17 cellular contexts compared by ENCODE assay signal in genomic region chr10:58164517-58164916, GRCh38.
DNase-seq lines count a peak whose midpoint lies in the region; ATAC-seq, FAIRE-seq and TF ChIP-seq lines count a peak whose summit lies in the region.
"Had no signal": no experiment of that assay in that cellular context is flagged by ENCODE, and none has a peak within 500 bp of the region (broad histone marks: within the 10 kb centered on the region; RNA-seq: fewer than 3 reads in every experiment).

No MANE protein-coding gene starts in this region.

- TF ChIP-seq CTCF in HepG2 (CRISPR knock-in tag; IDR thresholded peaks at IDR 0.05) (no peak), right lobe of liver (IDR thresholded peaks at IDR 0.05) (no peak), epithelial cell of esophagus (IDR thresholded peaks at IDR 0.05; ENCODE audit: insufficient read depth, low read depth, low read length, missing control alignments) (no peak), body of pancreas (IDR thresholded peaks at IDR 0.05) (no peak)

- H3K9me3 ChIP-seq in HepG2 (ENCODE audit: low read length) (no peaks in the 10 kb centered on the region), right lobe of liver (peaks cover 0 to 2% (median 0%) of the 10 kb centered on the region in 4 donors), body of pancreas (no peaks in the 10 kb centered on the region)

- H3K9ac ChIP-seq in HepG2 (ENCODE audit: insufficient read depth, low read depth, low read length): no peak overlapping the region

- no peaks in the 10 kb centered on the region for H4K20me1 ChIP-seq in HepG2 (ENCODE audit: insufficient read depth, low read length)

- H3K4me2 ChIP-seq in HepG2 (ENCODE audit: low read depth, low read length): no peak overlapping the region

- no peak for TF ChIP-seq RAD21 in HepG2 (CRISPR knock-in tag; IDR thresholded peaks at IDR 0.05)

- TF ChIP-seq POLR2A in HepG2 (IDR thresholded peaks at IDR 0.05; ENCODE audit: insufficient read depth in 1 of 2, low read depth in 2 of 2, low read length in 2 of 2): no peak
- TF ChIP-seq POLR2A in right lobe of liver (IDR thresholded peaks at IDR 0.05): no peak
- no peak for TF ChIP-seq POLR2A in body of pancreas (IDR thresholded peaks at IDR 0.05)

- no peak overlapping the region for H3K27ac ChIP-seq in HepG2 (ENCODE audit: extremely low read length, insufficient read depth, low read length)
- H3K27ac ChIP-seq in right lobe of liver: no peak overlapping the region
- no peak overlapping the region for H3K27ac ChIP-seq in body of pancreas

- TF ChIP-seq EP300 in HepG2 (IDR thresholded peaks at IDR 0.05; ENCODE audit: low read depth in 2 of 2, low read length in 2 of 2): no peak
- no peak for TF ChIP-seq EP300 in HepG2 (CRISPR knock-in tag; IDR thresholded peaks at IDR 0.05; ENCODE audit: borderline replicate concordance)

- peaks cover 0 to 2% of the 10 kb centered on the region in 2 experiments; a peak in 1 of 5 replicates for H3K27me3 ChIP-seq in HepG2 (ENCODE audit: control insufficient read depth in 1 of 2, insufficient read depth in 2 of 2, low read length in 2 of 2)
- H3K27me3 ChIP-seq in right lobe of liver: no peaks in the 10 kb centered on the region
- no peaks in the 10 kb centered on the region for H3K27me3 ChIP-seq in body of pancreas

- no peaks in the 10 kb centered on the region for H3K4me1 ChIP-seq in HepG2 (ENCODE audit: insufficient read depth, low read length)
- H3K4me1 ChIP-seq in right lobe of liver: no peaks in the 10 kb centered on the region
- no peaks in the 10 kb centered on the region for H3K4me1 ChIP-seq in body of pancreas

- H2AFZ ChIP-seq in HepG2 (ENCODE audit: low read length): no peak overlapping the region

- 21% methylated on average over 4 of the region's 4 CpGs for WGBS in HepG2 (ENCODE audit: low lambda C conversion rate)
- 71% methylated on average over 4 of the region's 4 CpGs for WGBS in right lobe of liver (ENCODE audit: insufficient coverage, low coverage, low lambda C conversion rate, missing lambda C conversion rate)
- WGBS in body of pancreas, 2 donors: 53 to 81% methylated on average over 4 of the region's 4 CpGs

- no peaks in the 10 kb centered on the region for H3K79me2 ChIP-seq in HepG2 (ENCODE audit: insufficient read depth, low read length)

- ATAC-seq in HepG2 (no peak), right lobe of liver (no peak), body of pancreas (no peak), HG03439 (IDR thresholded peaks at IDR 0.05; ENCODE audit: unreplicated experiment) (no peak)
- ATAC-seq: GM12878 had no signal

- DNase-seq in HepG2 (ENCODE audit: low spot score) (no peak), right lobe of liver (no peak), RPMI7951 (ENCODE audit: low read depth) (peak; percentile 24), epithelial cell of esophagus (ENCODE audit: low read depth) (peak; percentile 14), body of pancreas (no peak), HuH-7 (ENCODE audit: low spot score) (no peak)
- DNase-seq: 8988T; ACHN; C1 segment of cervical spinal cord; CD4-positive, alpha-beta T cell; DMS79; GOT3; HCEC 1CT; Karpas-422 had no signal

- H3K4me3 ChIP-seq in HepG2 (replicated peaks in 1 of 3; ENCODE audit: insufficient read depth in 1 of 3, low read depth in 2 of 3, low read length in 3 of 3) (no peak overlapping the region), right lobe of liver (no peak overlapping the region), epithelial cell of esophagus (ENCODE audit: low read length) (no peak overlapping the region), body of pancreas (no peak overlapping the region)
- H3K4me3 ChIP-seq: GM12878 had no signal

- CTCF ChIA-PET in HepG2 (lab: Yijun Ruan, JAX; ENCODE audit: low intra/inter-chr PET ratio, low total read pairs): no interaction called here

- in situ Hi-C loops in HepG2 (cut with HindIII; ENCODE audit: extremely low pct_ligation_motif_present, low pct_unique_long_range_greater_than_20kb): no loop called here

- no TSS peak for BruUV-seq in HepG2 (replicated peaks; lab: Mats Ljungman, UMichigan)

- POLR2A ChIA-PET in HepG2 (lab: Yijun Ruan, JAX): no interaction called here

- FAIRE-seq in HepG2 (lab: Jason Lieb, UNC): no peak
- FAIRE-seq: GM12878, GM18507 had no signal

- intact Hi-C loops in HepG2 (cut with micrococcal nuclease; ENCODE audit: unreplicated experiment): no loop called here
- intact Hi-C loops in right lobe of liver (cut with DNase I): no loop called here
- intact Hi-C loops in body of pancreas (cut with DNase I): no loop called here

- H3K36me3 ChIP-seq in HepG2 (replicated peaks in 1 of 2; ENCODE audit: control insufficient read depth in 1 of 2, insufficient read depth in 2 of 2, low read length in 2 of 2) (no peaks in the 10 kb centered on the region), right lobe of liver (no peaks in the 10 kb centered on the region), body of pancreas (replicated peaks in 1 of 2; ENCODE audit: insufficient read depth in 1 of 2, low read depth in 2 of 2) (no peaks in the 10 kb centered on the region)

TF ChIP-seq in HepG2, 621 proteins besides CTCF, POLR2A, EP300 and RAD21:
- TF ChIP-seq ZBTB42 (CRISPR knock-in tag; IDR thresholded peaks at IDR 0.05) (no peak), NFE2L2 (IDR thresholded peaks at IDR 0.05; ENCODE audit: low read length) (peak; percentile 44; the same call in 1 of the 2 replicates)

Comparison
In these comparisons a context has a peak if more than half of its experiments do, and no peak if none do; other contexts are left out.
1. DNase-seq: peak in RPMI7951 (single experiment) and epithelial cell of esophagus (single experiment); none in HepG2 (single experiment), right lobe of liver (0 of 3), body of pancreas (0 of 4) and HuH-7 (single experiment).